28 cellular contexts compared by ENCODE assay signal in the genomic region with DNA sequence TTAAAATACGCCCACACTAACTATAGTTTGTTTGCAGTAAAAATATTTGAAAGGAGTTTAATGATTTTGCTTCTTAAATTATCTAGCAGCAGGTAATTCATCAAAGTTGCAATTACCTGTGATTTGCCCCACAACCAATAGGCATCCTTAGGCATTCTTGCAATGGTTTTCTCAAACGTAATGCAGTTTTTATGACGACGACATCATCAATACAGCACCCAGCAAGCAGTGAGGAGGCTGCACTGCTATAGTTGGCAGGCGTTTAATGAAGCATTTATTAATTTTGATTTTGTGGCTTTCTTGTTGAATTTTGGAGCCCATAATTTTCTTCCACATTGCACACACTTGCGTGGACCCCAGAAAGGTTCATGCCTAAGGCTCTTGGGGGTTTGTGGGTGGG. TPM values are rescaled to one million over a fixed set of nuclear protein-coding genes. Genes with fewer than 3 reads are reported as not detected.
"Had no signal": no experiment of that assay in that cellular context is flagged by ENCODE, and none has a peak within 500 bp of the region (broad histone marks: within the 10 kb centered on the region; RNA-seq: fewer than 3 reads in every experiment).

No MANE protein-coding gene starts in this region.

- H3K4me3 ChIP-seq: cardiac muscle cell had no signal

- H3K27me3 ChIP-seq: cardiac muscle cell had no signal

- H3K9me3 Mint-ChIP-seq: activated CD8-positive, alpha-beta T cell treated with anti-CD3 and anti-CD28 coated beads for 36 hours; activated T-helper 17 cell treated with anti-CD3 and anti-CD28 coated beads, Interleukin-2, amount 50 U/mL, for 72 hours; central memory CD8-positive, alpha-beta T cell had no signal

- H3K4me3 Mint-ChIP-seq: activated CD4-positive, alpha-beta T cell treated with anti-CD3 and anti-CD28 coated beads, Interleukin-2, amount 10 ng/mL, durations not matched to agents 24 days and 14 days; activated CD8-positive, alpha-beta T cell treated with anti-CD3 and anti-CD28 coated beads for 36 hours; activated naive CD8-positive, alpha-beta T cell treated with anti-CD3 and anti-CD28 coated beads for 36 hours; activated T-cell treated with anti-CD3 and anti-CD28 coated beads, Interleukin-2, amount 50 U/mL, for 72 hours; activated T-helper 17 cell treated with anti-CD3 and anti-CD28 coated beads, Interleukin-2, amount 50 U/mL, for 72 hours; central memory CD8-positive, alpha-beta T cell had no signal

- ATAC-seq: activated CD8-positive, alpha-beta T cell treated with anti-CD3 and anti-CD28 coated beads for 36 hours; activated T-helper 17 cell treated with anti-CD3 and anti-CD28 coated beads, Interleukin-2, amount 50 U/mL, for 72 hours had no signal

- H3K27ac Mint-ChIP-seq: activated CD4-positive, alpha-beta T cell treated with anti-CD3 and anti-CD28 coated beads, Interleukin-2, amount 10 ng/mL, durations not matched to agents 24 days and 14 days; activated CD8-positive, alpha-beta T cell treated with anti-CD3 and anti-CD28 coated beads for 36 hours; activated naive CD8-positive, alpha-beta T cell treated with anti-CD3 and anti-CD28 coated beads for 36 hours; activated T-cell treated with anti-CD3 and anti-CD28 coated beads, Interleukin-2, amount 50 U/mL, for 72 hours; activated T-helper 17 cell treated with anti-CD3 and anti-CD28 coated beads, Interleukin-2, amount 50 U/mL, for 72 hours had no signal

- H3K4me1 Mint-ChIP-seq: activated CD4-positive, alpha-beta T cell treated with anti-CD3 and anti-CD28 coated beads, Interleukin-2, amount 10 ng/mL, durations not matched to agents 24 days and 14 days; activated naive CD8-positive, alpha-beta T cell treated with anti-CD3 and anti-CD28 coated beads for 36 hours; activated T-helper 17 cell treated with anti-CD3 and anti-CD28 coated beads, Interleukin-2, amount 50 U/mL, for 72 hours; central memory CD8-positive, alpha-beta T cell had no signal

- H3K27me3 Mint-ChIP-seq: activated CD8-positive, alpha-beta T cell treated with anti-CD3 and anti-CD28 coated beads for 36 hours; activated naive CD8-positive, alpha-beta T cell treated with anti-CD3 and anti-CD28 coated beads for 36 hours had no signal

- DNase-seq: activated CD4-positive, alpha-beta T cell treated with anti-CD3 and anti-CD28 coated beads, Interleukin-2, amount 10 ng/mL, durations not matched to agents 24 days and 14 days; activated CD4-positive, alpha-beta T cell treated with anti-CD3 and anti-CD28 coated beads, Interleukin-2, amount 50 U/mL, for 4 hours; activated CD8-positive, alpha-beta T cell treated with anti-CD3 and anti-CD28 coated beads for 36 hours; activated effector memory CD4-positive, alpha-beta T cell treated with anti-CD3 and anti-CD28 coated beads, Interleukin-2, amount 50 U/mL, for 16 hours; activated naive CD4-positive, alpha-beta T cell; activated naive CD4-positive, alpha-beta T cell treated with anti-CD3 and anti-CD28 coated beads, Interleukin-2, amount 50 U/mL, for 16 hours; activated naive CD8-positive, alpha-beta T cell treated with anti-CD3 and anti-CD28 coated beads for 36 hours; activated T-cell treated with anti-CD3 and anti-CD28 coated beads, Interleukin-2, amount 50 U/mL, for 1 hour; activated T-cell treated with anti-CD3 and anti-CD28 coated beads, Interleukin-2, amount 50 U/mL, for 72 hours; amniotic stem cell; aorta; NCI-H1105 treated with DMSO at 0.1 percent for 48 hours; NCI-H1436; NCI-H1694; NCI-H1930; NCI-H2081 treated with DMSO at 0.1 percent for 48 hours; NCI-H226; NCI-H446 treated with DMSO at 0.1 percent for 48 hours; NCI-H524; Right ventricle myocardium superior; SW 1271; T-helper 1 cell; T-helper 2 cell; T1000 had no signal

- H3K36me3 ChIP-seq: cardiac muscle cell had no signal

- H3K36me3 Mint-ChIP-seq: activated naive CD8-positive, alpha-beta T cell treated with anti-CD3 and anti-CD28 coated beads for 36 hours had no signal

- H3K27ac ChIP-seq: cardiac muscle cell had no signal

RNA-seq across cellular contexts. Expression of a gene that starts 28.1 kb away (rescaled TPM):
- total RNA-seq: activated CD4-positive, alpha-beta T cell treated with anti-CD3 and anti-CD28 coated beads, Interleukin-2, amount 10 ng/mL, durations not matched to agents 24 days and 14 days; activated CD8-positive, alpha-beta memory T cell treated with anti-CD3 and anti-CD28 coated beads for 36 hours; activated CD8-positive, alpha-beta T cell treated with anti-CD3 and anti-CD28 coated beads for 36 hours; activated naive CD8-positive, alpha-beta T cell treated with anti-CD3 and anti-CD28 coated beads for 36 hours; activated T-cell treated with anti-CD3 and anti-CD28 coated beads, Interleukin-2, amount 50 U/mL, for 72 hours; activated T-helper 17 cell treated with anti-CD3 and anti-CD28 coated beads, Interleukin-2, amount 50 U/mL, for 72 hours had no signal
